In genomic region chr16:13139661-13140241, GRCh38 we compare ENCODE assay signal across 26 cellular contexts.
"Had no signal": no experiment of that assay in that cellular context is flagged by ENCODE, and none has a peak within 500 bp of the region (broad histone marks: within the 10 kb centered on the region; RNA-seq: fewer than 3 reads in every experiment).

No MANE protein-coding gene starts in this region.

- H3K27me3 ChIP-seq: neutrophil, pancreas, stomach, thyroid gland had no signal

- H3K4me3 ChIP-seq: coronary artery, lower lobe of right lung, pancreas, smooth muscle cell, stomach, thyroid gland had no signal

- H3K4me3 Mint-ChIP-seq: memory B cell, natural killer cell, neural crest cell had no signal

- H3K4me1 Mint-ChIP-seq: memory B cell, natural killer cell, neural crest cell had no signal

- FAIRE-seq: endothelial cell of umbilical vein, frontal cortex, islet of Langerhans, pancreas had no signal

- H3K27ac ChIP-seq: coronary artery, lower lobe of right lung, neutrophil, pancreas, stomach, thyroid gland had no signal

- H3K4me1 ChIP-seq: lower lobe of right lung, pancreas, stomach, thyroid gland had no signal

- H3K36me3 Mint-ChIP-seq: memory B cell, natural killer cell had no signal

- H3K27me3 Mint-ChIP-seq: memory B cell had no signal

- ATAC-seq: left ventricle myocardium superior, lower lobe of right lung, natural killer cell, pancreas, sciatic nerve had no signal

- H3K36me3 ChIP-seq: lower lobe of right lung, neutrophil, pancreas, stomach, thyroid gland had no signal

- DNase-seq: dermis blood vessel endothelial cell; effector memory CD4-positive, alpha-beta T cell; erythroblast; head of caudate nucleus; kidney glomerular epithelial cell; left ventricle myocardium superior; lower lobe of right lung; natural killer cell; pancreas; stimulated activated CD4-positive, alpha-beta T cell treated with anti-CD3 and anti-CD28 coated beads, Interleukin-12 subunit alpha, Interleukin-12 subunit beta, amount 100 ng/mL, for 4 hours; stimulated activated CD4-positive, alpha-beta T cell treated with anti-CD3 and anti-CD28 coated beads, Interleukin-1b, Interleukin-23, amount 100 ng/mL, for 48 hours; stimulated activated CD4-positive, alpha-beta T cell treated with anti-CD3 and anti-CD28 coated beads, Interleukin-4, amount 100 ng/mL, for 1 hour; stimulated activated CD8-positive, alpha-beta memory T cell treated with anti-CD3 and anti-CD28 coated beads, Interleukin-4, amount 100 ng/mL, for 48 hours; stimulated activated naive CD4-positive, alpha-beta T cell treated with Interleukin-2 at 50 U/mL for 16 hours; stomach; thyroid gland; trophoblast cell had no signal

- H3K9me3 ChIP-seq: lower lobe of right lung, neutrophil, pancreas, thyroid gland had no signal

- H3K27ac Mint-ChIP-seq: memory B cell, natural killer cell had no signal
